ENCODE assay signal across 8 cellular contexts in genomic region chr14:21098134-21098891, GRCh38. TPM values are rescaled to one million over a fixed set of nuclear protein-coding genes. Genes with fewer than 3 reads are reported as not detected.
DNase-seq lines count a peak whose midpoint lies in the region; ATAC-seq and TF ChIP-seq lines count a peak whose summit lies in the region.

Gene ZNF219, minus strand, starts transcription at chr14:21098655. Its CDS starts 5,064 bp downstream, at chr14:21093591.

- H3K9ac ChIP-seq in NT2/D1 (ENCODE audit: insufficient read length, low read depth), result peak within 1 kb of the TSS; percentile 67

- DNase-seq in NT2/D1 (ENCODE audit: low read depth, low spot score) (no peak), heart left ventricle (peak; percentile 69 to 81 (median 74)), osteoblast (ENCODE audit: insufficient read length, low spot score, missing footprints) (peak; percentile 96)

- 0 out of 3 replicates have a peak, but pooled peaks have one; percentile 12 for TF ChIP-seq CTCF in GM12872 (IDR thresholded peaks at IDR 0.05; ENCODE audit: insufficient read depth, low read depth, low read length)
- peak in 4 of 12 donors; percentile 7 to 19 (median 12) for TF ChIP-seq CTCF in heart left ventricle (IDR thresholded peaks at IDR 0.05)
- TF ChIP-seq CTCF in osteoblast (IDR thresholded peaks at IDR 0.05; ENCODE audit: extremely low read depth, low read depth, low read length), result no peak

- H3K9me3 ChIP-seq in NT2/D1 (ENCODE audit: insufficient read depth, low read length) (no peaks in the 10 kb centered on the region), heart left ventricle (no peaks in the 10 kb centered on the region), osteoblast (ENCODE audit: low read depth, low read length) (no peaks in the 10 kb centered on the region)

- no peaks in the 10 kb centered on the region for H3K79me2 ChIP-seq in ACC112 (ENCODE audit: control insufficient read depth, insufficient read depth, low read length, unreplicated experiment)
- no peaks in the 10 kb centered on the region for H3K79me2 ChIP-seq in osteoblast (ENCODE audit: insufficient read depth, low read length)

- peak in 1 of 2 donors; percentile 29 for TF ChIP-seq POLR2A in heart left ventricle (IDR thresholded peaks at IDR 0.05)

- no peaks in the 10 kb centered on the region for H3K27me3 ChIP-seq in ACC112 (ENCODE audit: insufficient read depth, low read length)
- H3K27me3 ChIP-seq in NT2/D1 (ENCODE audit: insufficient read depth, insufficient read length), result no peaks in the 10 kb centered on the region
- no peaks in the 10 kb centered on the region for H3K27me3 ChIP-seq in heart left ventricle
- peaks cover 6% of the 10 kb centered on the region for H3K27me3 ChIP-seq in osteoblast (ENCODE audit: insufficient read depth, low read length)

- intact Hi-C loops in heart left ventricle (cut with DNase I), result loop anchor here in 2 of 10 donors (10.0 kb wide), 1 partner anchor 484 kb away; no protein-coding TSS in a partner anchor

- H2AFZ ChIP-seq in ACC112 (ENCODE audit: low read length, unreplicated experiment) (peak within 1 kb of the TSS; percentile 5), osteoblast (ENCODE audit: low read length) (peak within 1 kb of the TSS; percentile 90)

- H4K20me1 ChIP-seq in osteoblast (ENCODE audit: insufficient read depth, low read length), result peaks cover 6% of the 10 kb centered on the region

- 0 to 3% (median 1%) methylated on average over 6 to 80 of the region's 87 CpGs for WGBS in heart left ventricle, 4 donors

- H3K4me2 ChIP-seq in osteoblast (ENCODE audit: insufficient read depth, low read length), result peak within 1 kb of the TSS; percentile 95

- H3K36me3 ChIP-seq in ACC112 (ENCODE audit: insufficient read depth, low read length), result no peaks in the 10 kb centered on the region
- H3K36me3 ChIP-seq in NT2/D1 (ENCODE audit: insufficient read depth, insufficient read length, low read length), result peaks cover 4% of the 10 kb centered on the region
- peaks cover 0 to 2% (median 0%) of the 10 kb centered on the region in 9 donors for H3K36me3 ChIP-seq in heart left ventricle
- no peaks in the 10 kb centered on the region for H3K36me3 ChIP-seq in osteoblast (ENCODE audit: insufficient read depth, low read length)

- H3K27ac ChIP-seq in ACC112 (ENCODE audit: low read depth, low read length), result no peak within 1 kb of the TSS
- peak within 1 kb of the TSS; percentile 78 for H3K27ac ChIP-seq in angular gyrus (ENCODE audit: low read depth, low read length)
- H3K27ac ChIP-seq in heart left ventricle, result peak within 1 kb of the TSS; percentile 76 to 94 (median 88)
- H3K27ac ChIP-seq in osteoblast (ENCODE audit: low read depth, low read length), result no peak within 1 kb of the TSS

- peak within 1 kb of the TSS; percentile 75 for H3K4me3 ChIP-seq in ACC112 (ENCODE audit: low read depth, low read length)
- H3K4me3 ChIP-seq in NT2/D1 (ENCODE audit: insufficient read length, low read depth), result peak within 1 kb of the TSS; percentile 46
- H3K4me3 ChIP-seq in heart left ventricle, result peak within 1 kb of the TSS; percentile 40 to 86 (median 65)
- H3K4me3 ChIP-seq in osteoblast (ENCODE audit: insufficient read depth, low read length), result peak within 1 kb of the TSS; percentile 78

- peak; percentile 16 to 56 (median 50) for ATAC-seq in heart left ventricle
- no peak for ATAC-seq in GM18517 (IDR thresholded peaks at IDR 0.05; ENCODE audit: unreplicated experiment)
- ATAC-seq in GM18861 (IDR thresholded peaks at IDR 0.05; ENCODE audit: unreplicated experiment), result no peak

- peaks cover 23% of the 10 kb centered on the region for H3K4me1 ChIP-seq in ACC112 (ENCODE audit: control insufficient read depth, insufficient read depth, low read length, unreplicated experiment)
- H3K4me1 ChIP-seq in NT2/D1 (ENCODE audit: insufficient read depth, insufficient read length), result peaks cover 11% of the 10 kb centered on the region
- peaks cover 0 to 44% (median 23%) of the 10 kb centered on the region in 12 donors for H3K4me1 ChIP-seq in heart left ventricle
- peaks cover 22% of the 10 kb centered on the region for H3K4me1 ChIP-seq in osteoblast (ENCODE audit: insufficient read depth, low read length)

RNA-seq across cellular contexts. Expression of gene ZNF219, which starts in this region (rescaled TPM):
- total RNA-seq in heart left ventricle (10 to 100 TPM; 33.9 to 97.9 (median 38.2) TPM), osteoblast (8.3 and 9.4 TPM in 2 replicates)
- 10 to 100 TPM; 50.0 to 57.4 TPM for polyA plus RNA-seq in heart left ventricle

Comparison
In these comparisons a context has a peak if more than half of its experiments do, and no peak if none do; other contexts are left out.
1. H3K27ac ChIP-seq: peak in angular gyrus (single experiment) and heart left ventricle (12 of 12); none in ACC112 (single experiment) and osteoblast (single experiment).
2. ATAC-seq: peak in heart left ventricle (4 of 4); none in GM18517 (single experiment) and GM18861 (single experiment).
3. Peak in every context shown above with its lines, with median percentiles within 50 percentile points of each other: H3K4me3 ChIP-seq.